17 cellular contexts compared by ENCODE assay signal in genomic region chr19:39926170-39926755, GRCh38. TPM values are rescaled to one million over a fixed set of nuclear protein-coding genes. Genes with fewer than 3 reads are reported as not detected.
"Had no signal": no experiment of that assay in that cellular context is flagged by ENCODE, and none has a peak within 500 bp of the region (broad histone marks: within the 10 kb centered on the region; RNA-seq: fewer than 3 reads in every experiment).

No MANE protein-coding gene starts in this region.

- H3K27me3 ChIP-seq: cardiac muscle cell, tibial nerve had no signal

- H3K4me1 ChIP-seq: spleen, tibial nerve had no signal

- H3K36me3 ChIP-seq: cardiac muscle cell, spleen, tibial nerve had no signal

- H3K9me3 ChIP-seq: spleen had no signal

- H3K27ac ChIP-seq: cardiac muscle cell, epithelial cell of prostate, spleen, tibial nerve had no signal

- H3K27ac Mint-ChIP-seq: activated naive CD8-positive, alpha-beta T cell treated with anti-CD3 and anti-CD28 coated beads for 36 hours; effector memory CD8-positive, alpha-beta T cell; nephron progenitor cell; T-helper 1 cell treated with Interleukin-12 subunit alpha and Interleukin-12 subunit beta and Interleukin-4 antibody, amounts not matched to agents 30 μg/mL and 1 μg/mL, for 36 hours had no signal

- H3K9me3 Mint-ChIP-seq: effector memory CD8-positive, alpha-beta T cell; T-helper 1 cell treated with Interleukin-12 subunit alpha and Interleukin-12 subunit beta and Interleukin-4 antibody, amounts not matched to agents 30 μg/mL and 1 μg/mL, for 36 hours had no signal

- H3K4me3 Mint-ChIP-seq: activated naive CD8-positive, alpha-beta T cell treated with anti-CD3 and anti-CD28 coated beads for 36 hours; effector memory CD8-positive, alpha-beta T cell; nephron progenitor cell; T-helper 1 cell treated with Interleukin-12 subunit alpha and Interleukin-12 subunit beta and Interleukin-4 antibody, amounts not matched to agents 30 μg/mL and 1 μg/mL, for 36 hours had no signal

- H3K4me1 Mint-ChIP-seq: nephron progenitor cell had no signal

- DNase-seq: activated gamma-delta T cell; activated naive CD8-positive, alpha-beta T cell treated with anti-CD3 and anti-CD28 coated beads for 36 hours; amygdala; effector memory CD8-positive, alpha-beta T cell; foreskin fibroblast; left cardiac atrium; nephron progenitor cell; occipital lobe; retina; spleen; stimulated activated naive CD4-positive, alpha-beta T cell had no signal

- ATAC-seq: activated CD4-positive, CD25-positive, alpha-beta regulatory T cell treated with anti-CD3 and anti-CD28 coated beads, Interleukin-2, amount 50 U/mL, for 24 hours; effector memory CD8-positive, alpha-beta T cell; left cardiac atrium had no signal

- H3K27me3 Mint-ChIP-seq: activated naive CD8-positive, alpha-beta T cell treated with anti-CD3 and anti-CD28 coated beads for 36 hours; effector memory CD8-positive, alpha-beta T cell had no signal

- H3K4me3 ChIP-seq: cardiac muscle cell, lung, spleen, tibial nerve had no signal

RNA-seq across cellular contexts. Expression of gene FCGBP, which starts 8.2 kb away (rescaled TPM):
- polyA plus RNA-seq: cardiac muscle cell had no signal
